ENCODE assay signal across 1 cellular context in the genomic region with DNA sequence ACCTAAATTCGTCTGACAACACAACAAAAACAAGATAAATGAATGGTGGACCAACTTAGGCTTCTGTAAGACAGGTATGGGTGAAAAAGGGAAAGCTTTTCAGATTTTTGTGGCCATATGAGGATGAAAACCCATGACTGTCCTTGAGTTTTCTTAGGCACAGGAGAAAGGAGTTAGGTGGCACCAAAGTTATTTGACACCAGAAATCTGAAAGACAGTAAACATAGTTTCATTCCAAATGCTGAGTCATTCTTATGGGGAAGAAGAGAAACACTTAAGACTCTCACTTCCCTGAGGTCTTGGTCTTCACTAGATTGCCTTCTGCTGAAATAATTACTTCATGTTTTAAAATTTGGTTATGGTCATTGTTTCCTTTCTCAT.
TF ChIP-seq lines count a peak whose summit lies in the region.

No MANE protein-coding gene starts in this region.

TF ChIP-seq in GM12878, 131 proteins besides CTCF, POLR2A, EP300 and RAD21 (continued from another document and continues in another):
- TF ChIP-seq, protein P1, sequence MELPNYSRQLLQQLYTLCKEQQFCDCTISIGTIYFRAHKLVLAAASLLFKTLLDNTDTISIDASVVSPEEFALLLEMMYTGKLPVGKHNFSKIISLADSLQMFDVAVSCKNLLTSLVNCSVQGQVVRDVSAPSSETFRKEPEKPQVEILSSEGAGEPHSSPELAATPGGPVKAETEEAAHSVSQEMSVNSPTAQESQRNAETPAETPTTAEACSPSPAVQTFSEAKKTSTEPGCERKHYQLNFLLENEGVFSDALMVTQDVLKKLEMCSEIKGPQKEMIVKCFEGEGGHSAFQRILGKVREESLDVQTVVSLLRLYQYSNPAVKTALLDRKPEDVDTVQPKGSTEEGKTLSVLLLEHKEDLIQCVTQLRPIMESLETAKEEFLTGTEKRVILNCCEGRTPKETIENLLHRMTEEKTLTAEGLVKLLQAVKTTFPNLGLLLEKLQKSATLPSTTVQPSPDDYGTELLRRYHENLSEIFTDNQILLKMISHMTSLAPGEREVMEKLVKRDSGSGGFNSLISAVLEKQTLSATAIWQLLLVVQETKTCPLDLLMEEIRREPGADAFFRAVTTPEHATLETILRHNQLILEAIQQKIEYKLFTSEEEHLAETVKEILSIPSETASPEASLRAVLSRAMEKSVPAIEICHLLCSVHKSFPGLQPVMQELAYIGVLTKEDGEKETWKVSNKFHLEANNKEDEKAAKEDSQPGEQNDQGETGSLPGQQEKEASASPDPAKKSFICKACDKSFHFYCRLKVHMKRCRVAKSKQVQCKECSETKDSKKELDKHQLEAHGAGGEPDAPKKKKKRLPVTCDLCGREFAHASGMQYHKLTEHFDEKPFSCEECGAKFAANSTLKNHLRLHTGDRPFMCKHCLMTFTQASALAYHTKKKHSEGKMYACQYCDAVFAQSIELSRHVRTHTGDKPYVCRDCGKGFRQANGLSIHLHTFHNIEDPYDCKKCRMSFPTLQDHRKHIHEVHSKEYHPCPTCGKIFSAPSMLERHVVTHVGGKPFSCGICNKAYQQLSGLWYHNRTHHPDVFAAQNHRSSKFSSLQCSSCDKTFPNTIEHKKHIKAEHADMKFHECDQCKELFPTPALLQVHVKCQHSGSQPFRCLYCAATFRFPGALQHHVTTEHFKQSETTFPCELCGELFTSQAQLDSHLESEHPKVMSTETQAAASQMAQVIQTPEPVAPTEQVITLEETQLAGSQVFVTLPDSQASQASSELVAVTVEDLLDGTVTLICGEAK (IDR thresholded peaks at IDR 0.05; ENCODE audit: borderline replicate concordance) = no peak; the same call in 1 of the 2 replicates
- TF ChIP-seq, protein P2, sequence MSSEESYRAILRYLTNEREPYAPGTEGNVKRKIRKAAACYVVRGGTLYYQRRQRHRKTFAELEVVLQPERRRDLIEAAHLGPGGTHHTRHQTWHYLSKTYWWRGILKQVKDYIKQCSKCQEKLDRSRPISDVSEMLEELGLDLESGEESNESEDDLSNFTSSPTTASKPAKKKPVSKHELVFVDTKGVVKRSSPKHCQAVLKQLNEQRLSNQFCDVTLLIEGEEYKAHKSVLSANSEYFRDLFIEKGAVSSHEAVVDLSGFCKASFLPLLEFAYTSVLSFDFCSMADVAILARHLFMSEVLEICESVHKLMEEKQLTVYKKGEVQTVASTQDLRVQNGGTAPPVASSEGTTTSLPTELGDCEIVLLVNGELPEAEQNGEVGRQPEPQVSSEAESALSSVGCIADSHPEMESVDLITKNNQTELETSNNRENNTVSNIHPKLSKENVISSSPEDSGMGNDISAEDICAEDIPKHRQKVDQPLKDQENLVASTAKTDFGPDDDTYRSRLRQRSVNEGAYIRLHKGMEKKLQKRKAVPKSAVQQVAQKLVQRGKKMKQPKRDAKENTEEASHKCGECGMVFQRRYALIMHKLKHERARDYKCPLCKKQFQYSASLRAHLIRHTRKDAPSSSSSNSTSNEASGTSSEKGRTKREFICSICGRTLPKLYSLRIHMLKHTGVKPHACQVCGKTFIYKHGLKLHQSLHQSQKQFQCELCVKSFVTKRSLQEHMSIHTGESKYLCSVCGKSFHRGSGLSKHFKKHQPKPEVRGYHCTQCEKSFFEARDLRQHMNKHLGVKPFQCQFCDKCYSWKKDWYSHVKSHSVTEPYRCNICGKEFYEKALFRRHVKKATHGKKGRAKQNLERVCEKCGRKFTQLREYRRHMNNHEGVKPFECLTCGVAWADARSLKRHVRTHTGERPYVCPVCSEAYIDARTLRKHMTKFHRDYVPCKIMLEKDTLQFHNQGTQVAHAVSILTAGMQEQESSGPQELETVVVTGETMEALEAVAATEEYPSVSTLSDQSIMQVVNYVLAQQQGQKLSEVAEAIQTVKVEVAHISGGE (CRISPR knock-in tag; IDR thresholded peaks at IDR 0.05) = no peak
- TF ChIP-seq, protein P3, sequence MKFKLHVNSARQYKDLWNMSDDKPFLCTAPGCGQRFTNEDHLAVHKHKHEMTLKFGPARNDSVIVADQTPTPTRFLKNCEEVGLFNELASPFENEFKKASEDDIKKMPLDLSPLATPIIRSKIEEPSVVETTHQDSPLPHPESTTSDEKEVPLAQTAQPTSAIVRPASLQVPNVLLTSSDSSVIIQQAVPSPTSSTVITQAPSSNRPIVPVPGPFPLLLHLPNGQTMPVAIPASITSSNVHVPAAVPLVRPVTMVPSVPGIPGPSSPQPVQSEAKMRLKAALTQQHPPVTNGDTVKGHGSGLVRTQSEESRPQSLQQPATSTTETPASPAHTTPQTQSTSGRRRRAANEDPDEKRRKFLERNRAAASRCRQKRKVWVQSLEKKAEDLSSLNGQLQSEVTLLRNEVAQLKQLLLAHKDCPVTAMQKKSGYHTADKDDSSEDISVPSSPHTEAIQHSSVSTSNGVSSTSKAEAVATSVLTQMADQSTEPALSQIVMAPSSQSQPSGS (IDR thresholded peaks at IDR 0.05; ENCODE audit: low read length) = peak; percentile 80
- peak; percentile 86 to 88 for TF ChIP-seq IKZF2 (IDR thresholded peaks at IDR 0.05)
- 0 out of 2 replicates have a peak, but pooled peaks have one; percentile 33 for TF ChIP-seq NBN (IDR thresholded peaks at IDR 0.05)
- TF ChIP-seq SPI1 (IDR thresholded peaks at IDR 0.05; ENCODE audit: borderline replicate concordance, insufficient read depth, low read depth, low read length) = peak; percentile 68; the same call in 1 of the 2 replicates
- 0 out of 2 replicates have a peak, but pooled peaks have one; percentile 39 for TF ChIP-seq MTA3 (IDR thresholded peaks at IDR 0.05; ENCODE audit: borderline replicate concordance, low read length)
- TF ChIP-seq IRF4 (IDR thresholded peaks at IDR 0.05; ENCODE audit: low read depth, low read length) = 0 out of 2 replicates have a peak, but pooled peaks have one; percentile 25
- no peak for TF ChIP-seq TCF12 (IDR thresholded peaks at IDR 0.05; ENCODE audit: low read depth, low read length)
- TF ChIP-seq, protein P4, sequence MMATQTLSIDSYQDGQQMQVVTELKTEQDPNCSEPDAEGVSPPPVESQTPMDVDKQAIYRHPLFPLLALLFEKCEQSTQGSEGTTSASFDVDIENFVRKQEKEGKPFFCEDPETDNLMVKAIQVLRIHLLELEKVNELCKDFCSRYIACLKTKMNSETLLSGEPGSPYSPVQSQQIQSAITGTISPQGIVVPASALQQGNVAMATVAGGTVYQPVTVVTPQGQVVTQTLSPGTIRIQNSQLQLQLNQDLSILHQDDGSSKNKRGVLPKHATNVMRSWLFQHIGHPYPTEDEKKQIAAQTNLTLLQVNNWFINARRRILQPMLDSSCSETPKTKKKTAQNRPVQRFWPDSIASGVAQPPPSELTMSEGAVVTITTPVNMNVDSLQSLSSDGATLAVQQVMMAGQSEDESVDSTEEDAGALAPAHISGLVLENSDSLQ (IDR thresholded peaks at IDR 0.05) = 0 out of 2 replicates have a peak, but pooled peaks have one; percentile 37
- TF ChIP-seq STAT1 (conservative IDR thresholded peaks at IDR 0.05) = no peak
- TF ChIP-seq TCF7 (IDR thresholded peaks at IDR 0.05; ENCODE audit: borderline replicate concordance) = 0 out of 2 replicates have a peak, but pooled peaks have one; percentile 20
- TF ChIP-seq, protein P5, sequence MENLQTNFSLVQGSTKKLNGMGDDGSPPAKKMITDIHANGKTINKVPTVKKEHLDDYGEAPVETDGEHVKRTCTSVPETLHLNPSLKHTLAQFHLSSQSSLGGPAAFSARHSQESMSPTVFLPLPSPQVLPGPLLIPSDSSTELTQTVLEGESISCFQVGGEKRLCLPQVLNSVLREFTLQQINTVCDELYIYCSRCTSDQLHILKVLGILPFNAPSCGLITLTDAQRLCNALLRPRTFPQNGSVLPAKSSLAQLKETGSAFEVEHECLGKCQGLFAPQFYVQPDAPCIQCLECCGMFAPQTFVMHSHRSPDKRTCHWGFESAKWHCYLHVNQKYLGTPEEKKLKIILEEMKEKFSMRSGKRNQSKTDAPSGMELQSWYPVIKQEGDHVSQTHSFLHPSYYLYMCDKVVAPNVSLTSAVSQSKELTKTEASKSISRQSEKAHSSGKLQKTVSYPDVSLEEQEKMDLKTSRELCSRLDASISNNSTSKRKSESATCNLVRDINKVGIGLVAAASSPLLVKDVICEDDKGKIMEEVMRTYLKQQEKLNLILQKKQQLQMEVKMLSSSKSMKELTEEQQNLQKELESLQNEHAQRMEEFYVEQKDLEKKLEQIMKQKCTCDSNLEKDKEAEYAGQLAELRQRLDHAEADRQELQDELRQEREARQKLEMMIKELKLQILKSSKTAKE (IDR thresholded peaks at IDR 0.05; ENCODE audit: low read depth, poor library complexity, severe bottlenecking) = peak; percentile 55
- TF ChIP-seq NR2C1 (IDR thresholded peaks at IDR 0.05) = no peak
- peak; percentile 85 for TF ChIP-seq IKZF1 (conservative IDR thresholded peaks at IDR 0.05)
- TF ChIP-seq PML (IDR thresholded peaks at IDR 0.05; ENCODE audit: low read length) = no peak
- TF ChIP-seq SIN3A (IDR thresholded peaks at IDR 0.05; ENCODE audit: low read depth, low read length) = no peak
- no peak for TF ChIP-seq BRCA1 (IDR thresholded peaks at IDR 0.05; ENCODE audit: low read depth, low read length)
- TF ChIP-seq, protein P6, sequence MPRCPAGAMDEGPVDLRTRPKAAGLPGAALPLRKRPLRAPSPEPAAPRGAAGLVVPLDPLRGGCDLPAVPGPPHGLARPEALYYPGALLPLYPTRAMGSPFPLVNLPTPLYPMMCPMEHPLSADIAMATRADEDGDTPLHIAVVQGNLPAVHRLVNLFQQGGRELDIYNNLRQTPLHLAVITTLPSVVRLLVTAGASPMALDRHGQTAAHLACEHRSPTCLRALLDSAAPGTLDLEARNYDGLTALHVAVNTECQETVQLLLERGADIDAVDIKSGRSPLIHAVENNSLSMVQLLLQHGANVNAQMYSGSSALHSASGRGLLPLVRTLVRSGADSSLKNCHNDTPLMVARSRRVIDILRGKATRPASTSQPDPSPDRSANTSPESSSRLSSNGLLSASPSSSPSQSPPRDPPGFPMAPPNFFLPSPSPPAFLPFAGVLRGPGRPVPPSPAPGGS (IDR thresholded peaks at IDR 0.05; ENCODE audit: borderline replicate concordance, insufficient read depth, low read depth, low read length, poor library complexity, severe bottlenecking) = peak; percentile 46
- TF ChIP-seq EED (IDR thresholded peaks at IDR 0.05; ENCODE audit: low read depth) = peak; percentile 62
- TF ChIP-seq, protein P7, sequence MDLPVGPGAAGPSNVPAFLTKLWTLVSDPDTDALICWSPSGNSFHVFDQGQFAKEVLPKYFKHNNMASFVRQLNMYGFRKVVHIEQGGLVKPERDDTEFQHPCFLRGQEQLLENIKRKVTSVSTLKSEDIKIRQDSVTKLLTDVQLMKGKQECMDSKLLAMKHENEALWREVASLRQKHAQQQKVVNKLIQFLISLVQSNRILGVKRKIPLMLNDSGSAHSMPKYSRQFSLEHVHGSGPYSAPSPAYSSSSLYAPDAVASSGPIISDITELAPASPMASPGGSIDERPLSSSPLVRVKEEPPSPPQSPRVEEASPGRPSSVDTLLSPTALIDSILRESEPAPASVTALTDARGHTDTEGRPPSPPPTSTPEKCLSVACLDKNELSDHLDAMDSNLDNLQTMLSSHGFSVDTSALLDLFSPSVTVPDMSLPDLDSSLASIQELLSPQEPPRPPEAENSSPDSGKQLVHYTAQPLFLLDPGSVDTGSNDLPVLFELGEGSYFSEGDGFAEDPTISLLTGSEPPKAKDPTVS (IDR thresholded peaks at IDR 0.05; ENCODE audit: low read depth, low read length) = no peak
- peak; percentile 73 for TF ChIP-seq MTA2 (IDR thresholded peaks at IDR 0.05; ENCODE audit: low read depth)
- TF ChIP-seq ATF7 (IDR thresholded peaks at IDR 0.05; ENCODE audit: low read depth) = peak; percentile 85
- TF ChIP-seq BHLHE40 (IDR thresholded peaks at IDR 0.05; ENCODE audit: borderline replicate concordance in 1 of 2, low read depth in 2 of 2, low read length in 1 of 2) = 0 out of 4 replicates have a peak, but pooled peaks of 1 of the 2 experiments have one; percentile 16
- TF ChIP-seq CREM (IDR thresholded peaks at IDR 0.05; ENCODE audit: low read depth) = peak; percentile 27; the same call in 1 of the 2 replicates
- TF ChIP-seq BACH1 (IDR thresholded peaks at IDR 0.05; ENCODE audit: borderline replicate concordance) = peak; percentile 99
- peak; percentile 69 for TF ChIP-seq RUNX3 (IDR thresholded peaks at IDR 0.05; ENCODE audit: low read length)
- TF ChIP-seq FOXK2 (IDR thresholded peaks at IDR 0.05) = no peak
- 0 out of 2 replicates have a peak, but pooled peaks have one; percentile 58 for TF ChIP-seq MEF2A (IDR thresholded peaks at IDR 0.05; ENCODE audit: insufficient read depth, low read depth, low read length)
- 0 out of 4 replicates have a peak, but pooled peaks of 1 of the 2 experiments have one; percentile 18 for TF ChIP-seq CEBPB (IDR thresholded peaks at IDR 0.05; ENCODE audit: borderline replicate concordance in 1 of 2, low read depth in 2 of 2, low read length in 2 of 2)
- peak; percentile 37; the same call in 1 of the 2 replicates for TF ChIP-seq BCL11A (IDR thresholded peaks at IDR 0.05; ENCODE audit: low read depth, low read length)
- TF ChIP-seq ETV6 (conservative IDR thresholded peaks at IDR 0.05 in 1 of 2, IDR thresholded peaks at IDR 0.05 in 1 of 2; ENCODE audit: borderline replicate concordance in 1 of 2, low read depth in 1 of 2) = peak in 1 of 2 experiments; percentile 92; a peak in 1 of 4 replicates
- 0 out of 2 replicates have a peak, but pooled peaks have one; percentile 25 for TF ChIP-seq ZBED1 (IDR thresholded peaks at IDR 0.05; ENCODE audit: borderline replicate concordance)
- peak; percentile 82 for TF ChIP-seq NFIC (IDR thresholded peaks at IDR 0.05; ENCODE audit: low read depth, low read length)
- peak; percentile 61; the same call in 1 of the 2 replicates for TF ChIP-seq DPF2 (IDR thresholded peaks at IDR 0.05)
- TF ChIP-seq EZH2 (IDR thresholded peaks at IDR 0.05; ENCODE audit: borderline replicate concordance, control insufficient read depth, low read depth, low read length) = no peak
- no peak for TF ChIP-seq MXI1 (IDR thresholded peaks at IDR 0.05; ENCODE audit: low read depth, low read length)
- peak; percentile 60; the same call in 1 of the 2 replicates for TF ChIP-seq FOXM1 (IDR thresholded peaks at IDR 0.05; ENCODE audit: low read depth, low read length)
- TF ChIP-seq FOS (IDR thresholded peaks at IDR 0.05; ENCODE audit: borderline replicate concordance, extremely low read depth, insufficient read length) = no peak
